Comparison of ENCODE assay signal across 7 cellular contexts in the genomic region with DNA sequence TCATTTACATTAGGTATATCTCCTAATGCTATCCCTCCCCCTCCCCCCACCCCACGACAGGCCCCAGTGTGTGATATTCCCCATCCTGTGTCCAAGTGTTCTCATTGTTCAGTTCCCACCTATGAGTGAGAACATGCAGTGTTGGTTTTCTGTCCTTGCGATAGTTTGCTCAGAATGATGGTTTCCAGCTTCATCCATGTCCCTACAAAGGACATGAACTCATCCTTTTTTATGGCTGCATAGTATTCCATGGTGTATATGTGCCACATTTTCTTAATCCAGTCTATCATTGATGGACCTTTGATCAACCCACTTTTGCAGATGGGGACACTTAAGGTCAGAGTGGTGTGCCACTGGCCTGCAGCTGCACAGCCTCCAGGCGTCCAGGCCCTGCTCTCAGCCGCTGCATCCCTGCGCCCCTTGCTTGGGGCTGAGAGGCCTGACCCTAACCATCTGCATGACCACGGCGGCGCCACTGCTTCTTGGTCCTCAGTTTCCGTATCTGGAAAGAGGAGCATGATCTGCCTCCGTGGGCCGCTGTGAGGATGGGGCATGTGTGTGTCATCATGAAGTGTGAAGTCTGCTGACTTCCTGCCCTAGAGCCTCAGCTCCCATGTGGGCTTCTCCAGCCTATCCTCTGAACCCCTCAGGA. TPM values are rescaled to one million over a fixed set of nuclear protein-coding genes. Genes with fewer than 3 reads are reported as not detected.
DNase-seq lines count a peak whose midpoint lies in the region; ATAC-seq, FAIRE-seq and TF ChIP-seq lines count a peak whose summit lies in the region.
"Not testable (repeated sequence)": the region's sequence is repeated elsewhere in the genome, so short reads cannot be mapped to it uniquely, and the experiment has no call there.

No MANE protein-coding gene starts in this region.

- H3K27ac ChIP-seq in HEK293 (ENCODE audit: extremely low read depth, low read depth, low read length); K562 (ENCODE audit: extremely low read depth, low read depth, low read length); right cardiac atrium (ENCODE audit: low read length): not testable (repeated sequence)
- H3K27ac ChIP-seq in esophagus squamous epithelium, result peak overlapping the region in 3 of 4 donors; percentile 60 to 92 (median 62)
- peak overlapping the region; percentile 96 for H3K27ac ChIP-seq in mesodermal cell (ENCODE audit: low read depth, low read length, severe bottlenecking)
- H3K27ac ChIP-seq in substantia nigra (ENCODE audit: low read depth, low read length, poor library complexity, severe bottlenecking), result peak overlapping the region; percentile 5

- TF ChIP-seq CTCF in HEK293 (tag by site-specific recombination; IDR thresholded peaks at IDR 0.05); K562 (IDR thresholded peaks at IDR 0.05 in 2 of 3, conservative IDR thresholded peaks at IDR 0.05 in 1 of 3; ENCODE audit: insufficient read depth in 2 of 3, low read depth in 1 of 3, low read length in 3 of 3); esophagus squamous epithelium (IDR thresholded peaks at IDR 0.05); osteocyte (IDR thresholded peaks at IDR 0.05): not testable (repeated sequence)

- in situ Hi-C loops in K562 (cut with MboI), result not testable (repeated sequence)

- 94% methylated on average over 9 of the region's 11 CpGs for WGBS in K562 (ENCODE audit: insufficient coverage, low coverage, missing lambda C conversion rate)
- WGBS in esophagus squamous epithelium, 2 donors, result 86 to 88% methylated on average over 10 to 11 of the region's 11 CpGs
- 94% methylated on average over 11 of the region's 11 CpGs for WGBS in right cardiac atrium
- WGBS in mesodermal cell (ENCODE audit: insufficient coverage in 2 of 2), 2 experiments, result 96 to 98% methylated on average over 4 to 9 of the region's 11 CpGs

- peaks cover 64% of the 10 kb centered on the region for H3K4me1 Mint-ChIP-seq in osteocyte (ENCODE audit: unreplicated experiment)

- not testable (repeated sequence) for ATAC-seq in K562, right cardiac atrium

- DNase-seq in K562 (ENCODE audit: extremely low read depth in 1 of 4, low spot score in 3 of 4); esophagus squamous epithelium (lab: John Stamatoyannopoulos, UW); osteocyte (ENCODE audit: extremely low spot score, unreplicated experiment); substantia nigra (lab: John Stamatoyannopoulos, UW): not testable (repeated sequence)
- peak in 2 of 3 donors; percentile 50 to 61 for DNase-seq in right cardiac atrium

- not testable (repeated sequence) for H2AFZ ChIP-seq in K562 (ENCODE audit: low read depth, low read length)

- not testable (repeated sequence) for H3K9me1 ChIP-seq in K562 (ENCODE audit: control insufficient read depth, insufficient read depth, low read length)

- H3K9ac ChIP-seq in K562 (ENCODE audit: insufficient read depth in 1 of 2, low read depth in 2 of 2, low read length in 2 of 2), result not testable (repeated sequence)

- not testable (repeated sequence) for H3K4me3 ChIP-seq in HEK293 (ENCODE audit: low read depth, low read length); K562; esophagus squamous epithelium; right cardiac atrium (ENCODE audit: low read length); mesodermal cell (ENCODE audit: extremely low read depth, insufficient read depth, low read length, poor library complexity, severe bottlenecking)

- H3K4me1 ChIP-seq in HEK293 (ENCODE audit: control insufficient read depth, insufficient read depth, low read length), result not testable (repeated sequence)
- H3K4me1 ChIP-seq in K562 (replicated peaks in 1 of 2; ENCODE audit: control insufficient read depth in 2 of 2, insufficient read depth in 2 of 2, low read length in 2 of 2), result peaks cover 24 to 73% of the 10 kb centered on the region in 2 experiments; a peak in 4 of 5 replicates
- H3K4me1 ChIP-seq in esophagus squamous epithelium, result peaks cover 19 to 87% (median 50%) of the 10 kb centered on the region in 3 donors
- H3K4me1 ChIP-seq in right cardiac atrium (ENCODE audit: control insufficient read depth, insufficient read depth, low read length), result peaks cover 18% of the 10 kb centered on the region
- H3K4me1 ChIP-seq in mesodermal cell (ENCODE audit: control insufficient read depth, insufficient read depth, low read length, poor library complexity, severe bottlenecking), result peaks cover 31% of the 10 kb centered on the region

- H3K36me3 Mint-ChIP-seq in osteocyte (ENCODE audit: unreplicated experiment), result not testable (repeated sequence)

- CTCF ChIA-PET in HEK293 (lab: Yijun Ruan, JAX); K562 (lab: Yijun Ruan, JAX; ENCODE audit: low intra/inter-chr PET ratio): not testable (repeated sequence)

- H3K9me3 Mint-ChIP-seq in osteocyte (ENCODE audit: unreplicated experiment), result not testable (repeated sequence)

- POLR2A ChIA-PET in HEK293 (lab: Yijun Ruan, JAX); K562 (lab: Yijun Ruan, JAX): not testable (repeated sequence)

- TF ChIP-seq EP300 in K562 (IDR thresholded peaks at IDR 0.05; ENCODE audit: low read length), result not testable (repeated sequence)

- H3K27ac Mint-ChIP-seq in osteocyte (ENCODE audit: unreplicated experiment), result peak overlapping the region; percentile 78

- not testable (repeated sequence) for H3K79me2 ChIP-seq in K562 (ENCODE audit: control insufficient read depth, insufficient read depth, low read length)

- TF ChIP-seq POLR2A in K562 (conservative IDR thresholded peaks at IDR 0.05); esophagus squamous epithelium (IDR thresholded peaks at IDR 0.05): not testable (repeated sequence)

- H3K27me3 ChIP-seq in K562 (ENCODE audit: control insufficient read depth in 2 of 2, insufficient read depth in 2 of 2, low read length in 2 of 2); right cardiac atrium (ENCODE audit: control insufficient read depth, insufficient read depth): not testable (repeated sequence)
- H3K27me3 ChIP-seq in esophagus squamous epithelium, result peaks cover 0 to 29% (median 2%) of the 10 kb centered on the region in 4 donors

- H4K20me1 ChIP-seq in K562 (replicated peaks; ENCODE audit: control insufficient read depth, insufficient read depth, low read length), result not testable (repeated sequence)

- FAIRE-seq in K562 (lab: Jason Lieb, UNC), result not testable (repeated sequence)

- not testable (repeated sequence) for H3K4me2 ChIP-seq in K562 (ENCODE audit: insufficient read depth, low read length)

- not testable (repeated sequence) for H3K36me3 ChIP-seq in HEK293 (ENCODE audit: control insufficient read depth in 2 of 2, insufficient read depth in 1 of 2, low read length in 2 of 2); K562 (ENCODE audit: control insufficient read depth, insufficient read depth, low read length); esophagus squamous epithelium; mesodermal cell (ENCODE audit: control insufficient read depth, insufficient read depth, low read length)

- H3K27me3 Mint-ChIP-seq in osteocyte (ENCODE audit: unreplicated experiment), result not testable (repeated sequence)

- not testable (repeated sequence) for H3K4me3 Mint-ChIP-seq in osteocyte (ENCODE audit: unreplicated experiment)

- BruUV-seq in K562 (replicated peaks; lab: Mats Ljungman, UMichigan), result not testable (repeated sequence)

- not testable (repeated sequence) for TF ChIP-seq RAD21 in K562 (CRISPR knock-in tag; conservative IDR thresholded peaks at IDR 0.05 in 1 of 2, IDR thresholded peaks at IDR 0.05 in 1 of 2)

- H3K9me3 ChIP-seq in HEK293 (ENCODE audit: control insufficient read depth, insufficient read depth, low read depth, low read length); K562 (replicated peaks; ENCODE audit: control insufficient read depth, insufficient read depth, low read depth, low read length); esophagus squamous epithelium; right cardiac atrium (ENCODE audit: control insufficient read depth, low read length); mesodermal cell (ENCODE audit: control insufficient read depth, low read length): not testable (repeated sequence)

- intact Hi-C loops in K562 (cut with micrococcal nuclease); esophagus squamous epithelium (cut with DNase I); right cardiac atrium (cut with DNase I): not testable (repeated sequence)

TF ChIP-seq in K562, 482 proteins besides CTCF, POLR2A, EP300 and RAD21 (continues in another document):
- TF ChIP-seq ZNF146 (CRISPR knock-in tag; IDR thresholded peaks at IDR 0.05; ENCODE audit: unreplicated experiment), result peak; percentile 71

RNA-seq across cellular contexts. Expression of gene PLXND1, which starts 4.4 kb away (rescaled TPM):
- total RNA-seq in K562 (2011; cell fraction: chromatin; rRNA removed; ENCODE audit: low replicate concordance), result 63.2 and 146 TPM in 2 replicates
- 60.7 and 67.2 TPM in 2 replicates for total RNA-seq in K562 (2011; cell fraction: nucleolus; rRNA removed)
- total RNA-seq in K562 (2011; cell fraction: nucleoplasm; rRNA removed), result 60.1 and 91.1 TPM in 2 replicates
- total RNA-seq in K562 (2014; rRNA removed), result 10.6 and 17.2 TPM in 2 replicates
- 8.4 and 11.2 TPM in 2 replicates for total RNA-seq in K562 (2014; rRNA removed; fragmentation: Illumina TruSeq; extraction: Trizol)
- total RNA-seq in K562 (2015; rRNA removed; fragmentation: Illumina TruSeq; extraction: Trizol), result 18.6 and 18.8 TPM in 2 replicates
- total RNA-seq in K562 (2021), result 28.1 and 28.2 TPM in 2 replicates
- 14.0 and 18.1 TPM in 2 replicates for polyA plus RNA-seq in K562 (2011; rRNA removed)
- 16.9 and 18.1 TPM in 2 replicates for polyA plus RNA-seq in K562 (2011; cell fraction: cytosol; rRNA removed)
- polyA plus RNA-seq in K562 (2011; cell fraction: nucleus; rRNA removed), result 98.5 and 119 TPM in 2 replicates
- polyA plus RNA-seq in K562 (2012), result 27.6 and 28.7 TPM in 2 replicates
- 28.8 and 33.3 TPM in 2 replicates for polyA plus RNA-seq in K562 (2014; fragmentation: Illumina TruSeq; extraction: Trizol)
- polyA plus RNA-seq in K562 (2014; fragmentation: Nextera tagmentation; extraction: Ambion mirVana), result under 1 TPM; 0.34 to 0.70 TPM
- 24.8 and 24.9 TPM in 2 replicates for polyA plus RNA-seq in K562 (2014; rRNA removed)
- 10.0 and 13.0 TPM in 2 replicates for polyA minus RNA-seq in K562 (2011; rRNA and poly(A)+ RNA removed)
- 16.8 and 20.7 TPM in 2 replicates for polyA minus RNA-seq in K562 (2011; cell fraction: cytosol; rRNA and poly(A)+ RNA removed)
- polyA minus RNA-seq in K562 (2011; cell fraction: nucleus; rRNA and poly(A)+ RNA removed), result 24.2 and 31.4 TPM in 2 replicates
- total RNA-seq in esophagus squamous epithelium, result 10 to 100 TPM in 3 of 4 donors, 1 to 10 TPM in 1; 4.5 to 66.0 (median 24.4) TPM
- total RNA-seq in right cardiac atrium, result 100 to 1,000 TPM in 1 of 4 donors, 10 to 100 TPM in 3; 75.4 to 102 (median 84.1) TPM
- polyA plus RNA-seq in right cardiac atrium, result 89.4 TPM
- 443 TPM for polyA plus RNA-seq in mesodermal cell (2013, experiment 1 of 2)
- 298 TPM for polyA plus RNA-seq in mesodermal cell (2013, experiment 2 of 2)
- 316 and 358 TPM in 2 replicates for total RNA-seq in osteocyte
